In the genomic region with DNA sequence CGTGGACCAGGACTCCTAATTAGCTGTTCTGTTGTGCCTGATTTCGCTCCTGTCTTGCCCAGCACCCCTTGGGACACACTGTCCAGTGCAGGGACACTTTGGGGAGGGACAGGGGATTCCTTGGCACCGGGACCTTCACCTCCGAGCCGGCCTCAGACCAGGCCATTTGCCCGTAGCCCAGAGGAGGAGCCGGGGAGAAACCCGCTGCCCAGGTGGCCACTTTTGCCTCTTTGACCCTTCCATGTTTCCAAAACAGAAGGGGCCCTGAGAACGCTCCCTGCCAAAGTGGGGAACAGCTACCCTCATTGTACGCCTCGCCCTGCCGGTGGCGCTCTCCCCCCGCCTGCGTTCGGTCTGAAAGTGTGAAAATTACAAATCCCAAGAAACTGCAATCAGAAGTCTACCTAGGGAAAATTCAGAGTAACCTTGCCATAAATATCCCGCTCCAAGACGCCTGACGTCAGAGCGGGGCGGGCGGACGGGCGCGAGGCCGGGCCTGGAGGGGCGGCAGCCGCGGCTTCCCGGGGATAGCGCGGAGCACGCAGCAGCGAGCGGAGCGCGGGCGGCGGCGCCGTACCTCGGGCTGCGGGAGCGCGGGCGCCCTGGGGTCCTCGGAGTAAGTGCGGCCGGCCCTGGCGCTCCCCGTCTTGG, we compare ENCODE assay signal across 8 cellular contexts. TPM values are rescaled to one million over a fixed set of nuclear protein-coding genes. Genes with fewer than 3 reads are reported as not detected.
DNase-seq lines count a peak whose midpoint lies in the region; ATAC-seq and TF ChIP-seq lines count a peak whose summit lies in the region.

A gene (plus strand): TSS at position 527 of the 651 bp plus-strand sequence. CDS start 63,927 bp downstream, outside the sequence.

- H3K36me3 Mint-ChIP-seq in activated naive CD8-positive, alpha-beta T cell treated with anti-CD3 and anti-CD28 coated beads, Interleukin-2, amount 10 ng/mL, durations not matched to agents 7 days and 5 days = no peaks in the 10 kb centered on the region
- H3K36me3 Mint-ChIP-seq in progenitor cell of endocrine pancreas (ENCODE audit: insufficient read depth) = no peaks in the 10 kb centered on the region

- TF ChIP-seq CTCF in right atrium auricular region (IDR thresholded peaks at IDR 0.05) = peak in 1 of 2 donors; percentile 52
- peak; percentile 19 for TF ChIP-seq CTCF in progenitor cell of endocrine pancreas (IDR thresholded peaks at IDR 0.05; ENCODE audit: unreplicated experiment)
- TF ChIP-seq CTCF in GM13977 (IDR thresholded peaks at IDR 0.05; ENCODE audit: extremely low read depth, insufficient read depth, missing control alignments) = no peak

- H3K27me3 Mint-ChIP-seq in activated naive CD8-positive, alpha-beta T cell treated with anti-CD3 and anti-CD28 coated beads, Interleukin-2, amount 10 ng/mL, durations not matched to agents 7 days and 5 days = peaks cover 56% of the 10 kb centered on the region
- H3K27me3 Mint-ChIP-seq in progenitor cell of endocrine pancreas = peaks cover 32% of the 10 kb centered on the region

- DNase-seq in H7 (peak; percentile 86), right atrium auricular region (ENCODE audit: low spot score) (no peak), progenitor cell of endocrine pancreas (ENCODE audit: low spot score, unreplicated experiment) (peak; percentile 16), GM13977 (ENCODE audit: low spot score) (no peak), SKM-1 treated with dmso at 0.1 percent for 144 hours (lab: John Stamatoyannopoulos, UW; ENCODE audit: unreplicated experiment) (no peak), NCI-H226 (no peak)
- peak; percentile 28 for DNase-seq in activated naive CD8-positive, alpha-beta T cell treated with anti-CD3 and anti-CD28 coated beads, Interleukin-2, amount 10 ng/mL, durations not matched to agents 7 days and 5 days
- DNase-seq in stimulated activated CD4-positive, alpha-beta T cell treated with anti-CD3 and anti-CD28 coated beads, Interleukin-2, amount 100 ng/mL, for 48 hours = no peak

- no peak within 1 kb of the TSS for H3K4me3 Mint-ChIP-seq in activated naive CD8-positive, alpha-beta T cell treated with anti-CD3 and anti-CD28 coated beads, Interleukin-2, amount 10 ng/mL, durations not matched to agents 7 days and 5 days
- peak within 1 kb of the TSS; percentile 76 for H3K4me3 Mint-ChIP-seq in progenitor cell of endocrine pancreas (ENCODE audit: low read depth)

- POLR2A ChIA-PET in activated naive CD8-positive, alpha-beta T cell treated with anti-CD3 and anti-CD28 coated beads, Interleukin-2, amount 10 ng/mL, durations not matched to agents 7 days and 5 days (lab: Charles Lee) = no interaction called here

- H3K9me3 ChIP-seq in right atrium auricular region = no peaks in the 10 kb centered on the region

- peaks cover 0 to 7% of the 10 kb centered on the region in 2 donors for H3K4me1 ChIP-seq in right atrium auricular region

- H3K4me1 Mint-ChIP-seq in activated naive CD8-positive, alpha-beta T cell treated with anti-CD3 and anti-CD28 coated beads, Interleukin-2, amount 10 ng/mL, durations not matched to agents 7 days and 5 days = no peaks in the 10 kb centered on the region
- H3K4me1 Mint-ChIP-seq in progenitor cell of endocrine pancreas (ENCODE audit: low read depth) = peaks cover 8% of the 10 kb centered on the region

- peak within 1 kb of the TSS; percentile 47 for H3K4me3 ChIP-seq in H7 (ENCODE audit: insufficient read depth, low read depth, low read length)
- H3K4me3 ChIP-seq in right atrium auricular region = peak within 1 kb of the TSS; percentile 50 to 70

- H3K27ac Mint-ChIP-seq in activated naive CD8-positive, alpha-beta T cell treated with anti-CD3 and anti-CD28 coated beads, Interleukin-2, amount 10 ng/mL, durations not matched to agents 7 days and 5 days = no peak within 1 kb of the TSS
- peak within 1 kb of the TSS; percentile 27 for H3K27ac Mint-ChIP-seq in progenitor cell of endocrine pancreas

- H3K9me3 Mint-ChIP-seq in activated naive CD8-positive, alpha-beta T cell treated with anti-CD3 and anti-CD28 coated beads, Interleukin-2, amount 10 ng/mL, durations not matched to agents 7 days and 5 days = no peaks in the 10 kb centered on the region
- no peaks in the 10 kb centered on the region for H3K9me3 Mint-ChIP-seq in progenitor cell of endocrine pancreas (ENCODE audit: low read depth)

- H3K36me3 ChIP-seq in H7 (replicated peaks; ENCODE audit: control insufficient read depth, insufficient read depth, low read length) = no peaks in the 10 kb centered on the region
- H3K36me3 ChIP-seq in right atrium auricular region = no peaks in the 10 kb centered on the region

- in situ Hi-C loops in GM13977 (cut with MboI; ENCODE audit: low pct_unique_long_range_greater_than_20kb, low sequenced_read_pairs, unreplicated experiment) = no loop called here

- ATAC-seq in activated naive CD8-positive, alpha-beta T cell treated with anti-CD3 and anti-CD28 coated beads, Interleukin-2, amount 10 ng/mL, durations not matched to agents 7 days and 5 days (ENCODE audit: low read depth) = no peak

- peaks cover 20% of the 10 kb centered on the region for H3K27me3 ChIP-seq in H7 (ENCODE audit: control insufficient read depth, insufficient read depth, low read length)
- H3K27me3 ChIP-seq in right atrium auricular region = no peaks in the 10 kb centered on the region

- peak within 1 kb of the TSS; percentile 74 to 75 for H3K27ac ChIP-seq in right atrium auricular region

RNA-seq across cellular contexts. Expression of the gene that starts here (rescaled TPM):
- total RNA-seq in H7 (2014; rRNA removed; shearing (Covaris generic)) = 0.97 and 1.0 TPM in 2 replicates
- not detected for total RNA-seq in activated naive CD8-positive, alpha-beta T cell treated with anti-CD3 and anti-CD28 coated beads, Interleukin-2, amount 10 ng/mL, durations not matched to agents 7 days and 5 days
- total RNA-seq in right atrium auricular region (1 to 10 TPM; 8.3 to 9.7 TPM), progenitor cell of endocrine pancreas (6.3 and 6.6 TPM in 2 replicates)

Comparison
In these comparisons a context has a peak if more than half of its experiments do, and no peak if none do; other contexts are left out.
1. Peak in DNase-seq in activated naive CD8-positive, alpha-beta T cell treated with anti-CD3 and anti-CD28 coated beads, Interleukin-2, amount 10 ng/mL, durations not matched to agents 7 days and 5 days; RNA of the gene not detected or under 1 TPM.
2. DNase-seq: peak in H7 (single experiment) and progenitor cell of endocrine pancreas (single experiment); none in right atrium auricular region (single experiment), GM13977 (single experiment), SKM-1 treated with dmso at 0.1 percent for 144 hours (single experiment), NCI-H226 (single experiment) and stimulated activated CD4-positive, alpha-beta T cell treated with anti-CD3 and anti-CD28 coated beads, Interleukin-2, amount 100 ng/mL, for 48 hours (0 of 2).